ENCODE assay signal across 8 cellular contexts in genomic region chr1:205523891-205524793, GRCh38. TPM values are rescaled to one million over a fixed set of nuclear protein-coding genes. Genes with fewer than 3 reads are reported as not detected.
DNase-seq lines count a peak whose midpoint lies in the region; ATAC-seq, FAIRE-seq and TF ChIP-seq lines count a peak whose summit lies in the region.

No MANE protein-coding gene starts in this region.

- TF ChIP-seq CTCF in AG10803 (conservative IDR thresholded peaks at IDR 0.05; ENCODE audit: low read length), result peak; percentile 86

- no peak overlapping the region for H3K4me3 ChIP-seq in AG10803 (ENCODE audit: low read length)

- TF ChIP-seq POLR2A in H54 (IDR thresholded peaks at IDR 0.05; ENCODE audit: low read depth, low read length), result no peak

- DNase-seq in AG10803 (ENCODE audit: low read depth), result peak; percentile 56
- peak; percentile 80 for DNase-seq in H54 (ENCODE audit: insufficient read length, low spot score)
- peak; percentile 30 for DNase-seq in NCI-H446 treated with DMSO at 0.1 percent for 48 hours (lab: John Stamatoyannopoulos, UW)
- DNase-seq in activated CD4-positive, alpha-beta T cell treated with anti-CD3 and anti-CD28 coated beads for 24 hours (ENCODE audit: low read depth in 2 of 2), result peak; percentile 61 to 72
- DNase-seq in cerebellar nuclear complex (lab: John Stamatoyannopoulos, UW), result peak; percentile 31 to 75
- DNase-seq in left lobe of liver (ENCODE audit: low spot score), result peak; percentile 75
- peak; percentile 35 to 66 (median 43) for DNase-seq in stimulated activated CD4-positive, alpha-beta T cell treated with anti-CD3 and anti-CD28 coated beads, TNF-alpha, amount 100 ng/mL, for 1 hour (ENCODE audit: low read depth in 3 of 3, low spot score in 1 of 3)

- FAIRE-seq in H54 (lab: Jason Lieb, UNC), result no peak

- peak; percentile 82 for ATAC-seq in left lobe of liver
- no peak for ATAC-seq in GM21717 (IDR thresholded peaks at IDR 0.05; ENCODE audit: unreplicated experiment)

RNA-seq across cellular contexts. Expression of gene CDK18, which starts 19.7 kb away (rescaled TPM):
- total RNA-seq in left lobe of liver, result 8.8 TPM

Comparison
In these comparisons a context has a peak if more than half of its experiments do, and no peak if none do; other contexts are left out.
1. DNase-seq: peak in every context shown above with its lines; median percentile 80 in H54; 75 in left lobe of liver; 66 in activated CD4-positive, alpha-beta T cell treated with anti-CD3 and anti-CD28 coated beads for 24 hours; 56 in AG10803; 53 in cerebellar nuclear complex; 43 in stimulated activated CD4-positive, alpha-beta T cell treated with anti-CD3 and anti-CD28 coated beads, TNF-alpha, amount 100 ng/mL, for 1 hour; 30 in NCI-H446 treated with DMSO at 0.1 percent for 48 hours.